31 cellular contexts compared by ENCODE assay signal in genomic region chr1:110777228-110777627, GRCh38.
"Had no signal": no experiment of that assay in that cellular context is flagged by ENCODE, and none has a peak within 500 bp of the region (broad histone marks: within the 10 kb centered on the region; RNA-seq: fewer than 3 reads in every experiment).

No MANE protein-coding gene starts in this region.

- H3K4me3 ChIP-seq: adrenal gland, ascending aorta had no signal

- H3K27me3 ChIP-seq: ascending aorta had no signal

- ATAC-seq: activated CD4-positive, alpha-beta T cell treated with anti-CD3 and anti-CD28 coated beads for 36 hours; activated CD4-positive, CD25-positive, alpha-beta regulatory T cell treated with anti-CD3 and anti-CD28 coated beads, Interleukin-2, amount 50 U/mL, for 24 hours; activated CD8-positive, alpha-beta T cell treated with anti-CD3 and anti-CD28 coated beads for 36 hours; activated naive CD4-positive, alpha-beta T cell treated with anti-CD3 and anti-CD28 coated beads, Interleukin-2, amount 50 U/mL, for 72 hours; activated T-cell treated with anti-CD3 and anti-CD28 coated beads, Interleukin-2, amount 50 U/mL, for 4 hours; activated T-cell treated with anti-CD3 and anti-CD28 coated beads, Interleukin-2, amount 50 U/mL, for 72 hours; activated T-helper 17 cell treated with anti-CD3 and anti-CD28 coated beads, Interleukin-2, amount 50 U/mL, for 72 hours; WTC11 had no signal

- H3K36me3 ChIP-seq: adrenal gland, ascending aorta, WERI-Rb-1 had no signal

- DNase-seq: activated CD4-positive, alpha-beta memory T cell treated with anti-CD3 and anti-CD28 coated beads for 36 hours; activated CD4-positive, alpha-beta T cell treated with anti-CD3 and anti-CD28 coated beads for 1 hour; activated CD4-positive, alpha-beta T cell treated with anti-CD3 and anti-CD28 coated beads for 36 hours; activated CD4-positive, alpha-beta T cell treated with anti-CD3 and anti-CD28 coated beads for 48 hours; activated CD4-positive, alpha-beta T cell treated with anti-CD3 and anti-CD28 coated beads, Interleukin-2, amount 50 U/mL, for 1 hour; activated CD4-positive, alpha-beta T cell treated with anti-CD3 and anti-CD28 coated beads, Interleukin-2, amount 50 U/mL, for 4 hours; activated CD4-positive, CD25-positive, alpha-beta regulatory T cell; activated CD8-positive, alpha-beta memory T cell treated with anti-CD3 and anti-CD28 coated beads, Interleukin-2, amount 50 U/mL, for 4 hours; activated CD8-positive, alpha-beta T cell treated with anti-CD3 and anti-CD28 coated beads for 36 hours; activated effector memory CD4-positive, alpha-beta T cell treated with anti-CD3 and anti-CD28 coated beads, Interleukin-2, amount 50 U/mL, for 16 hours; activated gamma-delta T cell treated with Interleukin-2 at 50 U/mL for 16 hours; activated naive CD4-positive, alpha-beta T cell; activated naive CD4-positive, alpha-beta T cell treated with anti-CD3 and anti-CD28 coated beads for 36 hours; activated naive CD4-positive, alpha-beta T cell treated with anti-CD3 and anti-CD28 coated beads, Interleukin-2, amount 50 U/mL, for 16 hours; activated naive CD8-positive, alpha-beta T cell treated with anti-CD3 and anti-CD28 coated beads for 36 hours; activated T-cell treated with anti-CD3 and anti-CD28 coated beads for 4 hours; activated T-cell treated with anti-CD3 and anti-CD28 coated beads, Interleukin-2, amount 50 U/mL, for 1 hour; activated T-cell treated with anti-CD3 and anti-CD28 coated beads, Interleukin-2, amount 50 U/mL, for 4 hours; activated T-cell treated with anti-CD3 and anti-CD28 coated beads, Interleukin-2, amount 50 U/mL, for 72 hours; adrenal gland; amniotic stem cell; central memory CD4-positive, alpha-beta T cell; T-helper 1 cell; T-helper 2 cell; T-helper 9 cell; WERI-Rb-1 had no signal
